Comparison of ENCODE assay signal across 27 cellular contexts in the genomic region with DNA sequence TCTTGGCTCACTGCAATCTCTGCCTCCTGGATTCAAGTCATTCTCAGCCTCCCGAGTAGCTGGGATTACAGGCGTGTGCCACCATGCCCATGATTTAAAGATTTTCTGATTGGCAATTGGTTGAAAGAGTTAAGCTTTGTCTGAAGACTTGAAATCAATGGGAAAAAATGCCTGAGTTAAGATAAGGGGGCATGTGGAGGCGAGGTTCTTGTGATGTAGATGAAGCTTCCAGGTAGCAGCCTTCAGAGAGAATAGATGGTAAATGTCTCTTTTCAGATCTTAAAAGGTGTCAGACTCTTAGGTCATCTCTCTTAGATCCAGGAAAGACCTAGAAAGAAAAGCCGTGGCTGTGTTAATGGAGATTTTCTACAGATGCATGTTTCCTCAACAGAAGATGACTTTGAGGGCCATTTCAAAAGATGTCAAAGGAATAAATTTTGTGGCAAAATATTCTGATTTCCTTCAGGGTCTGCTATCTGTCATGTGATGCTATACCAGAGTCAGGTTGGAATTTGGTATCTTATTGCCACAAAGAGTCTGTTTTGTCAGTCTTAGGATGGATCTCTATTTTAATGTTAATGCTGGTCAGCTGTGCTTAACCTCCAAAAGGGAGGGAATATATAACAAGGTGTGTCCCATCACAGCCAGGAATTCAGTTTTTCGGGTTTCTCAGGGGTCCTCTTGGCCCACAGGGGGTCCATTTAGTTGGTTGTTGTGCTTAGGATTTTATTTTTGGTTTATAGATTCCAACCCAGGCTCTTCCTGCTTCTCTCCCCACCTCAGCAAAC.
"Had no signal": no experiment of that assay in that cellular context is flagged by ENCODE, and none has a peak within 500 bp of the region (broad histone marks: within the 10 kb centered on the region; RNA-seq: fewer than 3 reads in every experiment).

No MANE protein-coding gene starts in this region.

- H3K27me3 Mint-ChIP-seq: activated CD4-positive, alpha-beta memory T cell treated with anti-CD3 and anti-CD28 coated beads, Interleukin-2, amount 10 ng/mL, durations not matched to agents 7 days and 5 days; activated CD4-positive, alpha-beta T cell treated with anti-CD3 and anti-CD28 coated beads for 36 hours; activated naive CD8-positive, alpha-beta T cell treated with anti-CD3 and anti-CD28 coated beads, Interleukin-2, amount 10 ng/mL, durations not matched to agents 7 days and 5 days had no signal

- H3K9me3 ChIP-seq: adrenal gland, MG63, SJCRH30, SK-N-SH had no signal

- H3K27me3 ChIP-seq: adrenal gland, MG63, SJCRH30 had no signal

- H3K27ac ChIP-seq: adrenal gland, SJCRH30, VCaP had no signal

- H3K4me3 ChIP-seq: adrenal gland, MG63, SJCRH30 had no signal

- H3K36me3 ChIP-seq: adrenal gland, MG63, SJCRH30 had no signal

- H3K27ac Mint-ChIP-seq: activated CD4-positive, alpha-beta memory T cell treated with anti-CD3 and anti-CD28 coated beads, Interleukin-2, amount 10 ng/mL, durations not matched to agents 7 days and 5 days; activated CD4-positive, alpha-beta T cell treated with anti-CD3 and anti-CD28 coated beads for 36 hours; activated naive CD4-positive, alpha-beta T cell treated with anti-CD3 and anti-CD28 coated beads, Interleukin-2, amount 10 ng/mL, durations not matched to agents 7 days and 5 days; activated naive CD8-positive, alpha-beta T cell treated with anti-CD3 and anti-CD28 coated beads, Interleukin-2, amount 10 ng/mL, durations not matched to agents 7 days and 5 days; activated T-cell treated with anti-CD3 and anti-CD28 coated beads, Interleukin-2, amount 50 U/mL, for 72 hours; activated T-helper 2 cell treated with anti-CD3 and anti-CD28 coated beads, Interferon-gamma antibody, Interleukin-2, Interleukin-4, amounts not matched to agents 10 μg/mL and 5 μg/mL and 100 μg/mL, durations not matched to agents 14 hours and 24 hours and 36 hours had no signal

- H3K9ac ChIP-seq: SK-N-SH had no signal

- H3K4me2 ChIP-seq: SK-N-SH had no signal

- H3K4me1 ChIP-seq: adrenal gland, SJCRH30 had no signal

- H3K4me3 Mint-ChIP-seq: activated CD4-positive, alpha-beta memory T cell treated with anti-CD3 and anti-CD28 coated beads, Interleukin-2, amount 10 ng/mL, durations not matched to agents 7 days and 5 days; activated CD4-positive, alpha-beta T cell treated with anti-CD3 and anti-CD28 coated beads for 36 hours; activated naive CD4-positive, alpha-beta T cell treated with anti-CD3 and anti-CD28 coated beads, Interleukin-2, amount 10 ng/mL, durations not matched to agents 7 days and 5 days; activated naive CD8-positive, alpha-beta T cell treated with anti-CD3 and anti-CD28 coated beads, Interleukin-2, amount 10 ng/mL, durations not matched to agents 7 days and 5 days; activated T-cell treated with anti-CD3 and anti-CD28 coated beads, Interleukin-2, amount 50 U/mL, for 72 hours had no signal

- H3K36me3 Mint-ChIP-seq: activated naive CD4-positive, alpha-beta T cell treated with anti-CD3 and anti-CD28 coated beads, Interleukin-2, amount 10 ng/mL, durations not matched to agents 7 days and 5 days; activated naive CD8-positive, alpha-beta T cell treated with anti-CD3 and anti-CD28 coated beads, Interleukin-2, amount 10 ng/mL, durations not matched to agents 7 days and 5 days had no signal

- H3K9me3 Mint-ChIP-seq: activated CD4-positive, alpha-beta memory T cell treated with anti-CD3 and anti-CD28 coated beads, Interleukin-2, amount 10 ng/mL, durations not matched to agents 7 days and 5 days; activated naive CD4-positive, alpha-beta T cell treated with anti-CD3 and anti-CD28 coated beads, Interleukin-2, amount 10 ng/mL, durations not matched to agents 7 days and 5 days; activated naive CD8-positive, alpha-beta T cell treated with anti-CD3 and anti-CD28 coated beads, Interleukin-2, amount 10 ng/mL, durations not matched to agents 7 days and 5 days; activated T-cell treated with anti-CD3 and anti-CD28 coated beads, Interleukin-2, amount 50 U/mL, for 72 hours; activated T-helper 2 cell treated with anti-CD3 and anti-CD28 coated beads, Interferon-gamma antibody, Interleukin-2, Interleukin-4, amounts not matched to agents 10 μg/mL and 5 μg/mL and 100 μg/mL, durations not matched to agents 14 hours and 24 hours and 36 hours had no signal

- H3K4me1 Mint-ChIP-seq: activated CD4-positive, alpha-beta memory T cell treated with anti-CD3 and anti-CD28 coated beads, Interleukin-2, amount 10 ng/mL, durations not matched to agents 7 days and 5 days; activated CD4-positive, alpha-beta T cell treated with anti-CD3 and anti-CD28 coated beads for 36 hours; activated naive CD4-positive, alpha-beta T cell treated with anti-CD3 and anti-CD28 coated beads, Interleukin-2, amount 10 ng/mL, durations not matched to agents 7 days and 5 days; activated naive CD8-positive, alpha-beta T cell treated with anti-CD3 and anti-CD28 coated beads, Interleukin-2, amount 10 ng/mL, durations not matched to agents 7 days and 5 days had no signal

- DNase-seq: activated CD4-positive, alpha-beta memory T cell treated with anti-CD3 and anti-CD28 coated beads, Interleukin-2, amount 10 ng/mL, durations not matched to agents 7 days and 5 days; activated CD4-positive, alpha-beta T cell treated with anti-CD3 and anti-CD28 coated beads for 36 hours; activated CD4-positive, alpha-beta T cell treated with anti-CD3 and anti-CD28 coated beads, Interleukin-2, amount 50 U/mL, for 1 hour; activated gamma-delta T cell treated with Interleukin-2 at 50 U/mL for 16 hours; activated naive CD4-positive, alpha-beta T cell treated with anti-CD3 and anti-CD28 coated beads, Interleukin-2, amount 10 ng/mL, durations not matched to agents 7 days and 5 days; activated naive CD8-positive, alpha-beta T cell treated with anti-CD3 and anti-CD28 coated beads, Interleukin-2, amount 10 ng/mL, durations not matched to agents 7 days and 5 days; activated T-cell treated with anti-CD3 and anti-CD28 coated beads, Interleukin-2, amount 50 U/mL, for 72 hours; adrenal gland; anterior cingulate cortex; cerebellar nuclear complex; MG63; MV-4-11; NCI-H1105; NCI-H1436; NCI-H1694 treated with DMSO at 0.1 percent for 48 hours; NCI-H2029 treated with DMSO at 0.1 percent for 48 hours; NCI-H345; NCI-H510A; NCI-H526 treated with DMSO at 0.1 percent for 48 hours; NCI-H82; OCI-M1; RPMI8226; SJCRH30; SK-N-SH; T-helper 1 cell had no signal
